1 cellular context compared by ENCODE assay signal in genomic region chr4:81550005-81550896, GRCh38.
TF ChIP-seq lines count a peak whose summit lies in the region.

No MANE protein-coding gene starts in this region.

TF ChIP-seq in H1, 55 proteins besides CTCF, POLR2A, EP300 and RAD21:
- TF ChIP-seq BACH1 (IDR thresholded peaks at IDR 0.05; ENCODE audit: low read length) (no peak), MAFK (IDR thresholded peaks at IDR 0.05; ENCODE audit: low read depth, low read length) (no peak), ATF3 (IDR thresholded peaks at IDR 0.05; ENCODE audit: insufficient read depth, low read depth, low read length) (no peak), BRCA1 (IDR thresholded peaks at IDR 0.05; ENCODE audit: low read depth, low read length) (no peak), ASH2L (IDR thresholded peaks at IDR 0.05; ENCODE audit: low read length) (no peak), RBBP5 (IDR thresholded peaks at IDR 0.05; ENCODE audit: borderline replicate concordance, low read depth, low read length) (no peak), TAF7 (optimal IDR thresholded peaks at IDR 0.05; ENCODE audit: borderline replicate concordance, low read depth, low read length) (no peak), POLR2AphosphoS5 (IDR thresholded peaks at IDR 0.05; ENCODE audit: low read depth, low read length) (no peak), SAP30 (IDR thresholded peaks at IDR 0.05; ENCODE audit: insufficient read depth, insufficient replicate concordance, low read length) (no peak), TBP (IDR thresholded peaks at IDR 0.05; ENCODE audit: low read depth, low read length) (no peak), SIX5 (IDR thresholded peaks at IDR 0.05; ENCODE audit: low read depth, low read length) (no peak)
